Comparison of ENCODE assay signal across 1 cellular context in the genomic region with DNA sequence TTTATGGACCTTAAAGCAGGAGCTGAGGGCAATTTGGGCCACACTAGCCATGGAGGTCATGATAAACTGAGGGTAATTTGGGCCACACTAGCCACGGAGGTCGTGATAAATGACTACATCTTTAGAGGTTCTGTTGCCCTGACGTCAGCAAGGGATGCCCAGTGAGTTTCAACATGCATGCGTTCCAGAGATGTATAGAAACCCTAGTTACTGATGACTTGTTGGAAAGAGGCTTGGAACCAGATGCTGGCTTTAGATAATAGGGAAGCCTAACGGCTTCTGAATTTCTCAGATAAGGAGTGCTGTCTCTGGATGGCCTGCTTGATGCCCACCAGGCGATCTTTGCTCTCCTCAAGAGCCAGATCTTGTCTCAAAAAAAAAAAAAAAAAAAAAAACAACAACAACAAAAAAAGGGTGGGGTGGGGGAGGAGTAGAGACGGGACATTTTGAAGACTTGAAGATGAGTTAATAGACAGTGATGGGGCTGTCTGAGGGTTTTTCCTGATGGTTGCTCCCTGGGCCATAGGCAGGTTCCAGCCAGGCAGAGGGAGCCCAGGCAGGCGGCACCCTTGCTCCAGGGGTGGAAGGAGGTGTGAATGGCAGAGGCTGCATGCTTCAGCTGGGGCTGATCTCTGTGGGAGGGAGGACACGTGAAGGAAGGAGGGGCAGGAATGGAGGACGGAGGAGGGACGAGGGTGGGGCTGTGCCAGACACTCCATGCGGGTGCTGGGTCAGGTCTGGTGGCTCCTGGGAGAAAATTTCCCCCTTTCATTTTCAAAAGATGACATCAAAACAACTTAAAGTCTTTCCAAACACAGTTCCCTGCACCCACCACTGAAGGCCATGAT.
TF ChIP-seq lines count a peak whose summit lies in the region.

No MANE protein-coding gene starts in this region.

TF ChIP-seq in K562, 482 proteins besides CTCF, POLR2A, EP300 and RAD21 (continued from another document and continues in another):
- TF ChIP-seq, protein P1, sequence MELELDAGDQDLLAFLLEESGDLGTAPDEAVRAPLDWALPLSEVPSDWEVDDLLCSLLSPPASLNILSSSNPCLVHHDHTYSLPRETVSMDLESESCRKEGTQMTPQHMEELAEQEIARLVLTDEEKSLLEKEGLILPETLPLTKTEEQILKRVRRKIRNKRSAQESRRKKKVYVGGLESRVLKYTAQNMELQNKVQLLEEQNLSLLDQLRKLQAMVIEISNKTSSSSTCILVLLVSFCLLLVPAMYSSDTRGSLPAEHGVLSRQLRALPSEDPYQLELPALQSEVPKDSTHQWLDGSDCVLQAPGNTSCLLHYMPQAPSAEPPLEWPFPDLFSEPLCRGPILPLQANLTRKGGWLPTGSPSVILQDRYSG (tag; conservative IDR thresholded peaks at IDR 0.05; ENCODE audit: low read depth) = no peak
- TF ChIP-seq PPARD (CRISPR knock-in tag; IDR thresholded peaks at IDR 0.05) (no peak), ZNF253 (CRISPR knock-in tag; conservative IDR thresholded peaks at IDR 0.05) (no peak), U2AF1 (optimal IDR thresholded peaks at IDR 0.05; ENCODE audit: low read depth, low read length) (no peak), RBM15 (IDR thresholded peaks at IDR 0.05; ENCODE audit: insufficient read depth, low read length) (no peak), RFX1 (IDR thresholded peaks at IDR 0.05) (0 out of 2 replicates have a peak, but pooled peaks have one; percentile 13), L3MBTL2 (IDR thresholded peaks at IDR 0.05) (peak; percentile 64; the same call in 1 of the 2 replicates), FOSL1 (tag; conservative IDR thresholded peaks at IDR 0.05) (peak; percentile 80), CBFA2T3 (IDR thresholded peaks at IDR 0.05) (peak; percentile 65), POLR2AphosphoS2 (IDR thresholded peaks at IDR 0.05; ENCODE audit: low read length) (no peak), TAL1 (IDR thresholded peaks at IDR 0.05) (peak; percentile 75), ATF1 (CRISPR knock-in tag; IDR thresholded peaks at IDR 0.05) (no peak), ATF1 (tag; IDR thresholded peaks at IDR 0.05) (peak; percentile 78), SMAD4 (CRISPR knock-in tag; conservative IDR thresholded peaks at IDR 0.05) (no peak), ZBED1 (IDR thresholded peaks at IDR 0.05) (no peak), CREM (IDR thresholded peaks at IDR 0.05; ENCODE audit: low read depth) (peak; percentile 79), CTBP1 (IDR thresholded peaks at IDR 0.05; ENCODE audit: borderline replicate concordance) (peak; percentile 63; the same call in 1 of the 2 replicates), ZNF444 (CRISPR knock-in tag; IDR thresholded peaks at IDR 0.05) (no peak), JUND (IDR thresholded peaks at IDR 0.05; ENCODE audit: borderline replicate concordance, low read depth, low read length) (peak; percentile 32; the same call in 1 of the 2 replicates), JUND (tag; IDR thresholded peaks at IDR 0.05; ENCODE audit: borderline replicate concordance, low read depth, low read length) (no peak; the same call in 2 of the 3 replicates), MTA2 (IDR thresholded peaks at IDR 0.05; ENCODE audit: low read depth) (peak; percentile 45), ZNF717 (CRISPR knock-in tag; IDR thresholded peaks at IDR 0.05) (no peak), RFX5 (IDR thresholded peaks at IDR 0.05; ENCODE audit: low read depth, low read length) (peak; percentile 82), RBBP5 (IDR thresholded peaks at IDR 0.05; ENCODE audit: borderline replicate concordance, insufficient read depth, low read length, poor library complexity, severe bottlenecking) (no peak), ZNF766 (CRISPR knock-in tag; conservative IDR thresholded peaks at IDR 0.05) (peak; percentile 84), TCF3 (CRISPR knock-in tag; IDR thresholded peaks at IDR 0.05) (0 out of 2 replicates have a peak, but pooled peaks have one; percentile 33), HDAC3 (IDR thresholded peaks at IDR 0.05; ENCODE audit: borderline replicate concordance, partially characterized antibody) (no peak), BHLHE40 (IDR thresholded peaks at IDR 0.05; ENCODE audit: low read length) (peak; percentile 55), ETV5 (CRISPR knock-in tag; IDR thresholded peaks at IDR 0.05; ENCODE audit: low read depth) (no peak), SIRT6 (IDR thresholded peaks at IDR 0.05; ENCODE audit: low read depth, low read length) (no peak), HNRNPK (IDR thresholded peaks at IDR 0.05; ENCODE audit: low read depth, low read length, poor library complexity, severe bottlenecking) (no peak), ZNF263 (CRISPR knock-in tag; IDR thresholded peaks at IDR 0.05; ENCODE audit: borderline replicate concordance) (peak; percentile 93), HDAC8 (tag; IDR thresholded peaks at IDR 0.05) (no peak), MAZ (CRISPR knock-in tag; conservative IDR thresholded peaks at IDR 0.05 in 1 of 2, IDR thresholded peaks at IDR 0.05 in 1 of 2) (peak; percentile 30 to 66; a peak in 3 of 4 replicates), DPF2 (IDR thresholded peaks at IDR 0.05) (0 out of 2 replicates have a peak, but pooled peaks have one; percentile 16), POLR2AphosphoS5 (IDR thresholded peaks at IDR 0.05; ENCODE audit: control insufficient read depth, insufficient read depth, low read depth, low read length) (no peak), ARID1B (IDR thresholded peaks at IDR 0.05) (peak; percentile 71)
- TF ChIP-seq, protein P2, sequence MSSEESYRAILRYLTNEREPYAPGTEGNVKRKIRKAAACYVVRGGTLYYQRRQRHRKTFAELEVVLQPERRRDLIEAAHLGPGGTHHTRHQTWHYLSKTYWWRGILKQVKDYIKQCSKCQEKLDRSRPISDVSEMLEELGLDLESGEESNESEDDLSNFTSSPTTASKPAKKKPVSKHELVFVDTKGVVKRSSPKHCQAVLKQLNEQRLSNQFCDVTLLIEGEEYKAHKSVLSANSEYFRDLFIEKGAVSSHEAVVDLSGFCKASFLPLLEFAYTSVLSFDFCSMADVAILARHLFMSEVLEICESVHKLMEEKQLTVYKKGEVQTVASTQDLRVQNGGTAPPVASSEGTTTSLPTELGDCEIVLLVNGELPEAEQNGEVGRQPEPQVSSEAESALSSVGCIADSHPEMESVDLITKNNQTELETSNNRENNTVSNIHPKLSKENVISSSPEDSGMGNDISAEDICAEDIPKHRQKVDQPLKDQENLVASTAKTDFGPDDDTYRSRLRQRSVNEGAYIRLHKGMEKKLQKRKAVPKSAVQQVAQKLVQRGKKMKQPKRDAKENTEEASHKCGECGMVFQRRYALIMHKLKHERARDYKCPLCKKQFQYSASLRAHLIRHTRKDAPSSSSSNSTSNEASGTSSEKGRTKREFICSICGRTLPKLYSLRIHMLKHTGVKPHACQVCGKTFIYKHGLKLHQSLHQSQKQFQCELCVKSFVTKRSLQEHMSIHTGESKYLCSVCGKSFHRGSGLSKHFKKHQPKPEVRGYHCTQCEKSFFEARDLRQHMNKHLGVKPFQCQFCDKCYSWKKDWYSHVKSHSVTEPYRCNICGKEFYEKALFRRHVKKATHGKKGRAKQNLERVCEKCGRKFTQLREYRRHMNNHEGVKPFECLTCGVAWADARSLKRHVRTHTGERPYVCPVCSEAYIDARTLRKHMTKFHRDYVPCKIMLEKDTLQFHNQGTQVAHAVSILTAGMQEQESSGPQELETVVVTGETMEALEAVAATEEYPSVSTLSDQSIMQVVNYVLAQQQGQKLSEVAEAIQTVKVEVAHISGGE (CRISPR knock-in tag; IDR thresholded peaks at IDR 0.05) = peak in 1 of 3 experiments; percentile 44; a peak in 1 of 6 replicates
- TF ChIP-seq, protein P3, sequence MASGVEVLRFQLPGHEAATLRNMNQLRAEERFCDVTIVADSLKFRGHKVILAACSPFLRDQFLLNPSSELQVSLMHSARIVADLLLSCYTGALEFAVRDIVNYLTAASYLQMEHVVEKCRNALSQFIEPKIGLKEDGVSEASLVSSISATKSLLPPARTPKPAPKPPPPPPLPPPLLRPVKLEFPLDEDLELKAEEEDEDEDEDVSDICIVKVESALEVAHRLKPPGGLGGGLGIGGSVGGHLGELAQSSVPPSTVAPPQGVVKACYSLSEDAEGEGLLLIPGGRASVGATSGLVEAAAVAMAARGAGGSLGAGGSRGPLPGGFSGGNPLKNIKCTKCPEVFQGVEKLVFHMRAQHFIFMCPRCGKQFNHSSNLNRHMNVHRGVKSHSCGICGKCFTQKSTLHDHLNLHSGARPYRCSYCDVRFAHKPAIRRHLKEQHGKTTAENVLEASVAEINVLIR (CRISPR knock-in tag; IDR thresholded peaks at IDR 0.05) = peak; percentile 72
- TF ChIP-seq, protein P4, sequence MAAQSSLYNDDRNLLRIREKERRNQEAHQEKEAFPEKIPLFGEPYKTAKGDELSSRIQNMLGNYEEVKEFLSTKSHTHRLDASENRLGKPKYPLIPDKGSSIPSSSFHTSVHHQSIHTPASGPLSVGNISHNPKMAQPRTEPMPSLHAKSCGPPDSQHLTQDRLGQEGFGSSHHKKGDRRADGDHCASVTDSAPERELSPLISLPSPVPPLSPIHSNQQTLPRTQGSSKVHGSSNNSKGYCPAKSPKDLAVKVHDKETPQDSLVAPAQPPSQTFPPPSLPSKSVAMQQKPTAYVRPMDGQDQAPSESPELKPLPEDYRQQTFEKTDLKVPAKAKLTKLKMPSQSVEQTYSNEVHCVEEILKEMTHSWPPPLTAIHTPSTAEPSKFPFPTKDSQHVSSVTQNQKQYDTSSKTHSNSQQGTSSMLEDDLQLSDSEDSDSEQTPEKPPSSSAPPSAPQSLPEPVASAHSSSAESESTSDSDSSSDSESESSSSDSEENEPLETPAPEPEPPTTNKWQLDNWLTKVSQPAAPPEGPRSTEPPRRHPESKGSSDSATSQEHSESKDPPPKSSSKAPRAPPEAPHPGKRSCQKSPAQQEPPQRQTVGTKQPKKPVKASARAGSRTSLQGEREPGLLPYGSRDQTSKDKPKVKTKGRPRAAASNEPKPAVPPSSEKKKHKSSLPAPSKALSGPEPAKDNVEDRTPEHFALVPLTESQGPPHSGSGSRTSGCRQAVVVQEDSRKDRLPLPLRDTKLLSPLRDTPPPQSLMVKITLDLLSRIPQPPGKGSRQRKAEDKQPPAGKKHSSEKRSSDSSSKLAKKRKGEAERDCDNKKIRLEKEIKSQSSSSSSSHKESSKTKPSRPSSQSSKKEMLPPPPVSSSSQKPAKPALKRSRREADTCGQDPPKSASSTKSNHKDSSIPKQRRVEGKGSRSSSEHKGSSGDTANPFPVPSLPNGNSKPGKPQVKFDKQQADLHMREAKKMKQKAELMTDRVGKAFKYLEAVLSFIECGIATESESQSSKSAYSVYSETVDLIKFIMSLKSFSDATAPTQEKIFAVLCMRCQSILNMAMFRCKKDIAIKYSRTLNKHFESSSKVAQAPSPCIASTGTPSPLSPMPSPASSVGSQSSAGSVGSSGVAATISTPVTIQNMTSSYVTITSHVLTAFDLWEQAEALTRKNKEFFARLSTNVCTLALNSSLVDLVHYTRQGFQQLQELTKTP (IDR thresholded peaks at IDR 0.05; ENCODE audit: low read depth in 1 of 2, partially characterized antibody in 2 of 2) = no peak
- TF ChIP-seq, protein P5, sequence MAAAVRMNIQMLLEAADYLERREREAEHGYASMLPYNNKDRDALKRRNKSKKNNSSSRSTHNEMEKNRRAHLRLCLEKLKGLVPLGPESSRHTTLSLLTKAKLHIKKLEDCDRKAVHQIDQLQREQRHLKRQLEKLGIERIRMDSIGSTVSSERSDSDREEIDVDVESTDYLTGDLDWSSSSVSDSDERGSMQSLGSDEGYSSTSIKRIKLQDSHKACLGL (CRISPR knock-in tag; IDR thresholded peaks at IDR 0.05; ENCODE audit: borderline replicate concordance, poor library complexity, severe bottlenecking) = no peak
- TF ChIP-seq, protein P6, sequence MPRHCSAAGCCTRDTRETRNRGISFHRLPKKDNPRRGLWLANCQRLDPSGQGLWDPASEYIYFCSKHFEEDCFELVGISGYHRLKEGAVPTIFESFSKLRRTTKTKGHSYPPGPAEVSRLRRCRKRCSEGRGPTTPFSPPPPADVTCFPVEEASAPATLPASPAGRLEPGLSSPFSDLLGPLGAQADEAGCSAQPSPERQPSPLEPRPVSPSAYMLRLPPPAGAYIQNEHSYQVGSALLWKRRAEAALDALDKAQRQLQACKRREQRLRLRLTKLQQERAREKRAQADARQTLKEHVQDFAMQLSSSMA (CRISPR knock-in tag; IDR thresholded peaks at IDR 0.05) = no peak
- TF ChIP-seq, protein P7, sequence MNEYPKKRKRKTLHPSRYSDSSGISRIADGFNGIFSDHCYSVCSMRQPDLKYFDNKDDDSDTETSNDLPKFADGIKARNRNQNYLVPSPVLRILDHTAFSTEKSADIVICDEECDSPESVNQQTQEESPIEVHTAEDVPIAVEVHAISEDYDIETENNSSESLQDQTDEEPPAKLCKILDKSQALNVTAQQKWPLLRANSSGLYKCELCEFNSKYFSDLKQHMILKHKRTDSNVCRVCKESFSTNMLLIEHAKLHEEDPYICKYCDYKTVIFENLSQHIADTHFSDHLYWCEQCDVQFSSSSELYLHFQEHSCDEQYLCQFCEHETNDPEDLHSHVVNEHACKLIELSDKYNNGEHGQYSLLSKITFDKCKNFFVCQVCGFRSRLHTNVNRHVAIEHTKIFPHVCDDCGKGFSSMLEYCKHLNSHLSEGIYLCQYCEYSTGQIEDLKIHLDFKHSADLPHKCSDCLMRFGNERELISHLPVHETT (CRISPR knock-in tag; conservative IDR thresholded peaks at IDR 0.05 in 1 of 2, IDR thresholded peaks at IDR 0.05 in 1 of 2) = 0 out of 4 replicates have a peak, but pooled peaks of 1 of the 2 experiments have one; percentile 59
- TF ChIP-seq, protein P8, sequence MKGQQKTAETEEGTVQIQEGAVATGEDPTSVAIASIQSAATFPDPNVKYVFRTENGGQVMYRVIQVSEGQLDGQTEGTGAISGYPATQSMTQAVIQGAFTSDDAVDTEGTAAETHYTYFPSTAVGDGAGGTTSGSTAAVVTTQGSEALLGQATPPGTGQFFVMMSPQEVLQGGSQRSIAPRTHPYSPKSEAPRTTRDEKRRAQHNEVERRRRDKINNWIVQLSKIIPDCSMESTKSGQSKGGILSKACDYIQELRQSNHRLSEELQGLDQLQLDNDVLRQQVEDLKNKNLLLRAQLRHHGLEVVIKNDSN (CRISPR knock-in tag; IDR thresholded peaks at IDR 0.05) = peak; percentile 26; the same call in 1 of the 2 replicates
- TF ChIP-seq, protein P9, sequence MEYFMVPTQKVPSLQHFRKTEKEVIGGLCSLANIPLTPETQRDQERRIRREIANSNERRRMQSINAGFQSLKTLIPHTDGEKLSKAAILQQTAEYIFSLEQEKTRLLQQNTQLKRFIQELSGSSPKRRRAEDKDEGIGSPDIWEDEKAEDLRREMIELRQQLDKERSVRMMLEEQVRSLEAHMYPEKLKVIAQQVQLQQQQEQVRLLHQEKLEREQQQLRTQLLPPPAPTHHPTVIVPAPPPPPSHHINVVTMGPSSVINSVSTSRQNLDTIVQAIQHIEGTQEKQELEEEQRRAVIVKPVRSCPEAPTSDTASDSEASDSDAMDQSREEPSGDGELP (CRISPR knock-in tag; IDR thresholded peaks at IDR 0.05; ENCODE audit: borderline replicate concordance) = peak; percentile 22; the same call in 1 of the 2 replicates
- TF ChIP-seq, protein P10, sequence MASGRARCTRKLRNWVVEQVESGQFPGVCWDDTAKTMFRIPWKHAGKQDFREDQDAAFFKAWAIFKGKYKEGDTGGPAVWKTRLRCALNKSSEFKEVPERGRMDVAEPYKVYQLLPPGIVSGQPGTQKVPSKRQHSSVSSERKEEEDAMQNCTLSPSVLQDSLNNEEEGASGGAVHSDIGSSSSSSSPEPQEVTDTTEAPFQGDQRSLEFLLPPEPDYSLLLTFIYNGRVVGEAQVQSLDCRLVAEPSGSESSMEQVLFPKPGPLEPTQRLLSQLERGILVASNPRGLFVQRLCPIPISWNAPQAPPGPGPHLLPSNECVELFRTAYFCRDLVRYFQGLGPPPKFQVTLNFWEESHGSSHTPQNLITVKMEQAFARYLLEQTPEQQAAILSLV (tag; IDR thresholded peaks at IDR 0.05) = no peak
